1 cellular context compared by ENCODE assay signal in the genomic region with DNA sequence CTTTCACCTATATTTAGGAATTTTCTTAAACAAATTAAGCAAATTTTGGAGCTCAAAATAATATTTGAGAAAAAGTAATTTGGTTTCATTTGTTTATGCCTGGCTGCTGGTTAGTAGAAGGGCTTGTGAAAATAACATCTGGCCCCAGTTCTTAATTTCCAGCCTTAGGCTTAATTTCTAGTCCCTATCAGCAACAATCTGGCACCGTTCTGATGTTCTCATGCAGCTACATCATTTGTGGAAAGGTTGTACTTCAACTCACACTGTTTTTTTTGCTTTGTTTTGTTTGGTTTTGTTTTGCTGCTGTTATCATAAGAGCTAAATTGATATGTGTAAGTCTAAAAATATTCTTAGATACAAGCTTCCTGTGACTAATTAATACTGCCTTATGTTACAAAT.
TF ChIP-seq lines count a peak whose summit lies in the region.

No MANE protein-coding gene starts in this region.

TF ChIP-seq in HEK293, 187 proteins besides CTCF, POLR2A, EP300 and RAD21 (continued from another document):
- TF ChIP-seq, protein P1, sequence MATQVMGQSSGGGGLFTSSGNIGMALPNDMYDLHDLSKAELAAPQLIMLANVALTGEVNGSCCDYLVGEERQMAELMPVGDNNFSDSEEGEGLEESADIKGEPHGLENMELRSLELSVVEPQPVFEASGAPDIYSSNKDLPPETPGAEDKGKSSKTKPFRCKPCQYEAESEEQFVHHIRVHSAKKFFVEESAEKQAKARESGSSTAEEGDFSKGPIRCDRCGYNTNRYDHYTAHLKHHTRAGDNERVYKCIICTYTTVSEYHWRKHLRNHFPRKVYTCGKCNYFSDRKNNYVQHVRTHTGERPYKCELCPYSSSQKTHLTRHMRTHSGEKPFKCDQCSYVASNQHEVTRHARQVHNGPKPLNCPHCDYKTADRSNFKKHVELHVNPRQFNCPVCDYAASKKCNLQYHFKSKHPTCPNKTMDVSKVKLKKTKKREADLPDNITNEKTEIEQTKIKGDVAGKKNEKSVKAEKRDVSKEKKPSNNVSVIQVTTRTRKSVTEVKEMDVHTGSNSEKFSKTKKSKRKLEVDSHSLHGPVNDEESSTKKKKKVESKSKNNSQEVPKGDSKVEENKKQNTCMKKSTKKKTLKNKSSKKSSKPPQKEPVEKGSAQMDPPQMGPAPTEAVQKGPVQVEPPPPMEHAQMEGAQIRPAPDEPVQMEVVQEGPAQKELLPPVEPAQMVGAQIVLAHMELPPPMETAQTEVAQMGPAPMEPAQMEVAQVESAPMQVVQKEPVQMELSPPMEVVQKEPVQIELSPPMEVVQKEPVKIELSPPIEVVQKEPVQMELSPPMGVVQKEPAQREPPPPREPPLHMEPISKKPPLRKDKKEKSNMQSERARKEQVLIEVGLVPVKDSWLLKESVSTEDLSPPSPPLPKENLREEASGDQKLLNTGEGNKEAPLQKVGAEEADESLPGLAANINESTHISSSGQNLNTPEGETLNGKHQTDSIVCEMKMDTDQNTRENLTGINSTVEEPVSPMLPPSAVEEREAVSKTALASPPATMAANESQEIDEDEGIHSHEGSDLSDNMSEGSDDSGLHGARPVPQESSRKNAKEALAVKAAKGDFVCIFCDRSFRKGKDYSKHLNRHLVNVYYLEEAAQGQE (tag by site-specific recombination; IDR thresholded peaks at IDR 0.05): no peak
- TF ChIP-seq ZNF529 (tag by site-specific recombination; IDR thresholded peaks at IDR 0.05; ENCODE audit: insufficient replicate concordance): no peak
- TF ChIP-seq ZNF785 (tag by site-specific recombination; IDR thresholded peaks at IDR 0.05): no peak
- TF ChIP-seq ZNF843 (tag by site-specific recombination; IDR thresholded peaks at IDR 0.05): peak; percentile 67; the same call in 1 of the 2 replicates
- 0 out of 2 replicates have a peak, but pooled peaks have one; percentile 5 for TF ChIP-seq OSR2 (tag by site-specific recombination; IDR thresholded peaks at IDR 0.05)
- TF ChIP-seq FEZF1 (tag by site-specific recombination; IDR thresholded peaks at IDR 0.05): peak; percentile 35; the same call in 1 of the 2 replicates
- no peak for TF ChIP-seq ZNF629 (tag by site-specific recombination; IDR thresholded peaks at IDR 0.05)
- TF ChIP-seq ZNF335 (tag by site-specific recombination; conservative IDR thresholded peaks at IDR 0.05): peak; percentile 35
